Comparison of ENCODE assay signal across 8 cellular contexts in genomic region chr7:36037121-36037662, GRCh38.
A peak's percentile ranks its signal among the peaks of the same experiment; 100 is the strongest.
DNase-seq lines count a peak whose midpoint lies in the region; ATAC-seq, FAIRE-seq and TF ChIP-seq lines count a peak whose summit lies in the region.

No MANE protein-coding gene starts in this region.

- H3K27ac ChIP-seq in RWPE1 (peak overlapping the region; percentile 78), fibroblast of lung (ENCODE audit: insufficient read depth, low read length) (no peak overlapping the region), pancreas (peak overlapping the region; percentile 61 to 73 (median 68))

- H3K79me2 ChIP-seq in fibroblast of lung (ENCODE audit: control insufficient read depth, insufficient read depth, low read length), result no peaks in the 10 kb centered on the region

- no peaks in the 10 kb centered on the region for H3K4me1 Mint-ChIP-seq in activated naive CD4-positive, alpha-beta T cell treated with anti-CD3 and anti-CD28 coated beads for 36 hours (ENCODE audit: low read depth)

- no peak for FAIRE-seq in pancreas (lab: Jason Lieb, UNC)

- H3K4me1 ChIP-seq in fibroblast of lung (ENCODE audit: control insufficient read depth, extremely low read depth, insufficient read depth, low read length) (peaks cover 2% of the 10 kb centered on the region), pancreas (peaks cover 7 to 16% (median 14%) of the 10 kb centered on the region in 3 donors)

- POLR2A ChIA-PET in RWPE1 (lab: Yijun Ruan, JAX; ENCODE audit: low non-redundant PET), result no interaction called here

- intact Hi-C loops in pancreas (cut with DNase I), result no loop called here
- intact Hi-C loops in activated naive CD4-positive, alpha-beta T cell treated with anti-CD3 and anti-CD28 coated beads for 36 hours (cut with micrococcal nuclease), result no loop called here

- H3K9me3 Mint-ChIP-seq in activated naive CD4-positive, alpha-beta T cell treated with anti-CD3 and anti-CD28 coated beads for 36 hours, result no peaks in the 10 kb centered on the region

- no peak overlapping the region for H3K27ac Mint-ChIP-seq in activated naive CD4-positive, alpha-beta T cell treated with anti-CD3 and anti-CD28 coated beads for 36 hours

- 7 to 11% methylated on average over 11 of the region's 11 CpGs for WGBS in pancreas, 2 donors

- no peaks in the 10 kb centered on the region for H4K20me1 ChIP-seq in fibroblast of lung (ENCODE audit: control insufficient read depth, extremely low read depth, insufficient read depth, low read length)

- H3K9me3 ChIP-seq in fibroblast of lung (ENCODE audit: control insufficient read depth, insufficient read depth, low read depth, low read length) (no peaks in the 10 kb centered on the region), pancreas (no peaks in the 10 kb centered on the region)

- ATAC-seq in pancreas, result peak; percentile 84 to 93 (median 88)
- no peak for ATAC-seq in GM21390 (IDR thresholded peaks at IDR 0.05; ENCODE audit: unreplicated experiment)
- no peak for ATAC-seq in stimulated activated naive CD8-positive, alpha-beta T cell treated with anti-CD3 and anti-CD28 coated beads, Interleukin-15, Interleukin-2, amounts not matched to agents 100 U/mL and 50 U/mL, for 24 hours
- ATAC-seq in GM19324 (IDR thresholded peaks at IDR 0.05; ENCODE audit: low FRiP score, unreplicated experiment), result no peak

- no peak overlapping the region for H3K9ac ChIP-seq in fibroblast of lung (ENCODE audit: insufficient read depth, low read length)

- H3K4me2 ChIP-seq in fibroblast of lung (ENCODE audit: extremely low read depth, insufficient read depth, low read length), result no peak overlapping the region

- H3K27me3 Mint-ChIP-seq in activated naive CD4-positive, alpha-beta T cell treated with anti-CD3 and anti-CD28 coated beads for 36 hours (ENCODE audit: low read depth), result no peaks in the 10 kb centered on the region

- CTCF ChIA-PET in RWPE1 (lab: Yijun Ruan, JAX), result interaction anchor here (0.8 kb wide), 1 partner anchor 255 kb away, joined by 3 read pairs; no protein-coding TSS in a partner anchor
- CTCF ChIA-PET in activated naive CD4-positive, alpha-beta T cell treated with anti-CD3 and anti-CD28 coated beads for 36 hours (lab: Charles Lee), result no interaction called here

- H3K4me3 Mint-ChIP-seq in activated naive CD4-positive, alpha-beta T cell treated with anti-CD3 and anti-CD28 coated beads for 36 hours, result no peak overlapping the region

- H3K27me3 ChIP-seq in fibroblast of lung (ENCODE audit: control insufficient read depth, insufficient read depth, low read length), result peaks cover 2% of the 10 kb centered on the region
- no peaks in the 10 kb centered on the region for H3K27me3 ChIP-seq in pancreas

- TF ChIP-seq CTCF in RWPE1 (conservative IDR thresholded peaks at IDR 0.05; ENCODE audit: low read depth) (no peak), fibroblast of lung (conservative IDR thresholded peaks at IDR 0.05 in 1 of 2, IDR thresholded peaks at IDR 0.05 in 1 of 2; ENCODE audit: low read depth in 1 of 2, low read length in 2 of 2) (no peak), pancreas (IDR thresholded peaks at IDR 0.05) (no peak)

- H2AFZ ChIP-seq in fibroblast of lung (ENCODE audit: low read length), result no peak overlapping the region

- H3K4me3 ChIP-seq in fibroblast of lung (replicated peaks in 1 of 4; ENCODE audit: control extremely low read depth in 1 of 4, insufficient read depth in 1 of 4, low read depth in 3 of 4, low read length in 4 of 4) (no peak overlapping the region), pancreas (peak overlapping the region in 1 of 4 donors; percentile 3)

- H3K36me3 Mint-ChIP-seq in activated naive CD4-positive, alpha-beta T cell treated with anti-CD3 and anti-CD28 coated beads for 36 hours (ENCODE audit: low read depth), result no peaks in the 10 kb centered on the region

- DNase-seq in DMS 273 (lab: John Stamatoyannopoulos, UW; ENCODE audit: unreplicated experiment) (peak; percentile 89), RWPE1 (ENCODE audit: low spot score) (peak; percentile 79), fibroblast of lung (ENCODE audit: low read depth in 2 of 2) (peak; percentile 91 to 94), pancreas (peak; percentile 57 to 82 (median 68))
- DNase-seq in stimulated activated naive CD8-positive, alpha-beta T cell treated with anti-CD3 and anti-CD28 coated beads, Interleukin-15, Interleukin-2, amounts not matched to agents 100 U/mL and 50 U/mL, for 24 hours, result no peak
- DNase-seq in activated naive CD4-positive, alpha-beta T cell treated with anti-CD3 and anti-CD28 coated beads for 36 hours, result no peak

- H3K36me3 ChIP-seq in fibroblast of lung (ENCODE audit: control insufficient read depth, insufficient read depth, low read length) (no peaks in the 10 kb centered on the region), pancreas (no peaks in the 10 kb centered on the region)

Comparison
In these comparisons a context has a peak if more than half of its experiments do, and no peak if none do; other contexts are left out.
1. DNase-seq: peak in DMS 273 (single experiment), RWPE1 (single experiment), fibroblast of lung (2 of 2) and pancreas (6 of 6); none in stimulated activated naive CD8-positive, alpha-beta T cell treated with anti-CD3 and anti-CD28 coated beads, Interleukin-15, Interleukin-2, amounts not matched to agents 100 U/mL and 50 U/mL, for 24 hours (single experiment) and activated naive CD4-positive, alpha-beta T cell treated with anti-CD3 and anti-CD28 coated beads for 36 hours (single experiment).
2. ATAC-seq: peak in pancreas (4 of 4); none in GM21390 (single experiment), stimulated activated naive CD8-positive, alpha-beta T cell treated with anti-CD3 and anti-CD28 coated beads, Interleukin-15, Interleukin-2, amounts not matched to agents 100 U/mL and 50 U/mL, for 24 hours (single experiment) and GM19324 (single experiment).